In genomic region chr5:157563373-157564148, GRCh38 we compare ENCODE assay signal across 8 cellular contexts. TPM values are rescaled to one million over a fixed set of nuclear protein-coding genes. Genes with fewer than 3 reads are reported as not detected.
A peak's percentile ranks its signal among the peaks of the same experiment; 100 is the strongest.
DNase-seq lines count a peak whose midpoint lies in the region; ATAC-seq and TF ChIP-seq lines count a peak whose summit lies in the region.

No MANE protein-coding gene starts in this region.

- no peaks in the 10 kb centered on the region for H3K9me3 Mint-ChIP-seq in activated T-helper 1 cell treated with anti-CD3 and anti-CD28 coated beads, Interleukin-12 subunit alpha, Interleukin-12 subunit beta, Interleukin-2, Interleukin-4 antibody, amounts not matched to agents 30 ng/mL and 10 ng/mL and 1 ng/mL, durations not matched to agents 14 hours and 24 hours and 36 hours

- no peaks in the 10 kb centered on the region for H4K20me1 ChIP-seq in GM23248 (ENCODE audit: insufficient read depth)

- intact Hi-C loops in activated T-helper 1 cell treated with anti-CD3 and anti-CD28 coated beads, Interleukin-12 subunit alpha, Interleukin-12 subunit beta, Interleukin-2, Interleukin-4 antibody, amounts not matched to agents 30 ng/mL and 10 ng/mL and 1 ng/mL, durations not matched to agents 14 hours and 24 hours and 36 hours (cut with micrococcal nuclease) = no loop called here
- intact Hi-C loops in heart left ventricle (cut with DNase I) (loop anchor here in 6 of 10 donors (2.0 to 5.0 kb wide), 3 partner anchors 41 to 51 kb away; no protein-coding TSS in a partner anchor), spleen (cut with DNase I; ENCODE audit: low total_unique reads) (no loop called here)

- no peak overlapping the region for H2AFZ ChIP-seq in GM23248

- peak overlapping the region; percentile 75 for H3K27ac Mint-ChIP-seq in activated T-helper 1 cell treated with anti-CD3 and anti-CD28 coated beads, Interleukin-12 subunit alpha, Interleukin-12 subunit beta, Interleukin-2, Interleukin-4 antibody, amounts not matched to agents 30 ng/mL and 10 ng/mL and 1 ng/mL, durations not matched to agents 14 hours and 24 hours and 36 hours

- no peak overlapping the region for H3K4me2 ChIP-seq in GM23248 (ENCODE audit: unreplicated experiment)

- H3K9me3 ChIP-seq in GM23248 (ENCODE audit: low read depth) = no peaks in the 10 kb centered on the region
- no peaks in the 10 kb centered on the region for H3K9me3 ChIP-seq in heart left ventricle
- no peaks in the 10 kb centered on the region for H3K9me3 ChIP-seq in spleen

- TF ChIP-seq CTCF in heart left ventricle (IDR thresholded peaks at IDR 0.05) = no peak
- TF ChIP-seq CTCF in spleen (IDR thresholded peaks at IDR 0.05 in 8 of 11, conservative IDR thresholded peaks at IDR 0.05 in 3 of 11) = no peak

- H3K4me1 Mint-ChIP-seq in activated T-helper 1 cell treated with anti-CD3 and anti-CD28 coated beads, Interleukin-12 subunit alpha, Interleukin-12 subunit beta, Interleukin-2, Interleukin-4 antibody, amounts not matched to agents 30 ng/mL and 10 ng/mL and 1 ng/mL, durations not matched to agents 14 hours and 24 hours and 36 hours (ENCODE audit: low read depth) = peaks cover 85% of the 10 kb centered on the region

- TF ChIP-seq POLR2A in heart left ventricle (IDR thresholded peaks at IDR 0.05) (no peak), spleen (IDR thresholded peaks at IDR 0.05) (no peak)

- WGBS in GM23248 (ENCODE audit: low coverage in 1 of 2, low lambda C conversion rate in 2 of 2, missing lambda C conversion rate in 2 of 2), 2 experiments = 51 to 53% methylated on average over 14 of the region's 14 CpGs
- WGBS in heart left ventricle, 4 donors = 18 to 34% (median 21%) methylated on average over 14 of the region's 14 CpGs
- 59 to 71% (median 63%) methylated on average over 14 of the region's 14 CpGs for WGBS in spleen, 5 donors

- H3K79me2 ChIP-seq in GM23248 (ENCODE audit: insufficient read depth) = peaks cover 50% of the 10 kb centered on the region

- peaks cover 48% of the 10 kb centered on the region for H3F3A ChIP-seq in GM23248 (ENCODE audit: insufficient read depth)

- in situ Hi-C loops in GM23248 (cut with MboI) = no loop called here

- no peaks in the 10 kb centered on the region for H3K9me2 ChIP-seq in GM23248 (ENCODE audit: insufficient read depth)

- ATAC-seq in heart left ventricle = peak; percentile 2 to 68 (median 42)
- no peak for ATAC-seq in GM19035 (IDR thresholded peaks at IDR 0.05; ENCODE audit: unreplicated experiment)
- no peak for ATAC-seq in HG03280 (IDR thresholded peaks at IDR 0.05; ENCODE audit: unreplicated experiment)
- ATAC-seq in HG02852 (IDR thresholded peaks at IDR 0.05; ENCODE audit: unreplicated experiment) = no peak

- peak overlapping the region; percentile 67 for H3K4me3 Mint-ChIP-seq in activated T-helper 1 cell treated with anti-CD3 and anti-CD28 coated beads, Interleukin-12 subunit alpha, Interleukin-12 subunit beta, Interleukin-2, Interleukin-4 antibody, amounts not matched to agents 30 ng/mL and 10 ng/mL and 1 ng/mL, durations not matched to agents 14 hours and 24 hours and 36 hours

- H3K9ac ChIP-seq in GM23248 = no peak overlapping the region

- no peak overlapping the region for H3K4me3 ChIP-seq in GM23248
- peak overlapping the region in 4 of 12 donors; percentile 1 to 19 (median 6) for H3K4me3 ChIP-seq in heart left ventricle
- peak overlapping the region in 2 of 8 donors; percentile 14 to 38 for H3K4me3 ChIP-seq in spleen

- H3K27ac ChIP-seq in GM23248 = peak overlapping the region; percentile 56
- H3K27ac ChIP-seq in heart left ventricle = peak overlapping the region in 11 of 12 donors; percentile 29 to 95 (median 85)
- H3K27ac ChIP-seq in spleen = peak overlapping the region in 7 of 8 donors; percentile 5 to 95 (median 70)

- H3K27me3 ChIP-seq in GM23248 (replicated peaks; ENCODE audit: insufficient read depth) (no peaks in the 10 kb centered on the region), heart left ventricle (no peaks in the 10 kb centered on the region), spleen (replicated peaks in 1 of 7) (no peaks in the 10 kb centered on the region)

- no peaks in the 10 kb centered on the region for H3K36me3 ChIP-seq in GM23248 (ENCODE audit: low read depth)
- peaks cover 0 to 24% (median 10%) of the 10 kb centered on the region in 9 donors for H3K36me3 ChIP-seq in heart left ventricle
- peaks cover 0 to 94% (median 23%) of the 10 kb centered on the region in 6 donors for H3K36me3 ChIP-seq in spleen

- H3K4me1 ChIP-seq in GM23248 (ENCODE audit: insufficient read depth) = peaks cover 51% of the 10 kb centered on the region
- H3K4me1 ChIP-seq in heart left ventricle = peaks cover 3 to 94% (median 64%) of the 10 kb centered on the region in 12 donors
- peaks cover 46 to 98% (median 93%) of the 10 kb centered on the region in 6 donors for H3K4me1 ChIP-seq in spleen

- DNase-seq in GM23248 (peak; percentile 83), heart left ventricle (peak in 4 of 5 donors; percentile 41 to 69 (median 50)), spleen (no peak), kidney tubule cell (ENCODE audit: low spot score) (no peak)
- no peak for DNase-seq in activated T-helper 1 cell treated with anti-CD3 and anti-CD28 coated beads, Interleukin-12 subunit alpha, Interleukin-12 subunit beta, Interleukin-2, Interleukin-4 antibody, amounts not matched to agents 30 ng/mL and 10 ng/mL and 1 ng/mL, durations not matched to agents 14 hours and 24 hours and 36 hours (ENCODE audit: low spot score)

- no peaks in the 10 kb centered on the region for H3K27me3 Mint-ChIP-seq in activated T-helper 1 cell treated with anti-CD3 and anti-CD28 coated beads, Interleukin-12 subunit alpha, Interleukin-12 subunit beta, Interleukin-2, Interleukin-4 antibody, amounts not matched to agents 30 ng/mL and 10 ng/mL and 1 ng/mL, durations not matched to agents 14 hours and 24 hours and 36 hours (ENCODE audit: insufficient read depth)

- H3K36me3 Mint-ChIP-seq in activated T-helper 1 cell treated with anti-CD3 and anti-CD28 coated beads, Interleukin-12 subunit alpha, Interleukin-12 subunit beta, Interleukin-2, Interleukin-4 antibody, amounts not matched to agents 30 ng/mL and 10 ng/mL and 1 ng/mL, durations not matched to agents 14 hours and 24 hours and 36 hours (ENCODE audit: low read depth) = peaks cover 82% of the 10 kb centered on the region

RNA-seq across cellular contexts. Expression of gene ADAM19, which starts 12.0 kb away (rescaled TPM):
- 20.5 and 21.1 TPM in 2 replicates for total RNA-seq in GM23248 (2014; rRNA removed; shearing (Covaris generic))
- polyA plus RNA-seq in GM23248 (2016; fragmentation: Nextera tagmentation; extraction: Ambion mirVana) = 18.1 and 18.8 TPM in 2 replicates
- total RNA-seq in activated T-helper 1 cell treated with anti-CD3 and anti-CD28 coated beads, Interleukin-12 subunit alpha, Interleukin-12 subunit beta, Interleukin-2, Interleukin-4 antibody, amounts not matched to agents 30 ng/mL and 10 ng/mL and 1 ng/mL, durations not matched to agents 14 hours and 24 hours and 36 hours = 341 and 348 TPM in 2 replicates
- total RNA-seq in heart left ventricle = 10 to 100 TPM in 7 of 9 donors, 1 to 10 TPM in 2; 6.5 to 47.6 (median 19.0) TPM
- polyA plus RNA-seq in heart left ventricle = 10 to 100 TPM in 1 of 2 donors, 1 to 10 TPM in 1; 7.5 to 29.2 TPM
- total RNA-seq in spleen = 10 to 100 TPM; 45.8 to 71.1 (median 52.9) TPM
- 10 to 100 TPM; 10.9 to 13.0 (median 11.5) TPM for polyA plus RNA-seq in spleen

Comparison
In these comparisons a context has a peak if more than half of its experiments do, and no peak if none do; other contexts are left out.
1. DNase-seq: peak in GM23248 (single experiment) and heart left ventricle (4 of 5); none in activated T-helper 1 cell treated with anti-CD3 and anti-CD28 coated beads, Interleukin-12 subunit alpha, Interleukin-12 subunit beta, Interleukin-2, Interleukin-4 antibody, amounts not matched to agents 30 ng/mL and 10 ng/mL and 1 ng/mL, durations not matched to agents 14 hours and 24 hours and 36 hours (single experiment), spleen (single experiment) and kidney tubule cell (single experiment).
2. ATAC-seq: peak in heart left ventricle (4 of 4); none in GM19035 (single experiment), HG03280 (single experiment) and HG02852 (single experiment).
3. intact Hi-C loops: an anchor here in heart left ventricle (2.0 to 5.0 kb wide); none called in activated T-helper 1 cell treated with anti-CD3 and anti-CD28 coated beads, Interleukin-12 subunit alpha, Interleukin-12 subunit beta, Interleukin-2, Interleukin-4 antibody, amounts not matched to agents 30 ng/mL and 10 ng/mL and 1 ng/mL, durations not matched to agents 14 hours and 24 hours and 36 hours and spleen.
4. Peak in every context shown above with its lines, with median percentiles within 50 percentile points of each other: H3K27ac ChIP-seq.